9 cellular contexts compared by ENCODE assay signal in the genomic region with DNA sequence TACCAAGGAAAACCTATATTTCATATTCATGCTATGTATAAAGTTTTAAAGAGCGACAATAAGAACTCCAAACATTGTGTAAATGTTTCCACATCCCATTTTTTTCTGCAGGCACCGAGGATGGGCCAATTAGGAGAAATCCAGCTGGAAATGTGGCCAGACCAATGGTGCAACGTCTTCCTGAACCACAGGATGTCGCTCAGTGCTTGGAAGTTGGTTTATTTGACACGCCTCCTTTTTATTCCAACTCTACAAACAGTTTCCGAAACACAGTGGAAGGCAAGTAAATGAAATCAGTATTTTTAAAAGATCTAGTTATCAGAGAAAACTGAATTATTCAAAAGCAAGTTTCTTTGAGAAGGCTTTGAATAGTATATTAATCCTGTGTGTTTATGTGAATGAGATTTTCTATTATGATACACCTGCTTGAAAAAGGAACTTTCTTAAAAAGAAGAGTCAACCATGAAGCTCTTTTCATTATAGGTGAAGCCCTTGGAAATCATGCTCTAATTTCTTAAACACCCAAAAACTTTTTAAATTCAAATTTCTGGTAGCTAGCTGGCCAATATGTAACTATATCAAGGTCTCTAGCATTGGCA. TPM values are rescaled to one million over a fixed set of nuclear protein-coding genes. Genes with fewer than 3 reads are reported as not detected.
DNase-seq lines count a peak whose midpoint lies in the region; ATAC-seq and TF ChIP-seq lines count a peak whose summit lies in the region.
"Had no signal": no experiment of that assay in that cellular context is flagged by ENCODE, and none has a peak within 500 bp of the region (broad histone marks: within the 10 kb centered on the region; RNA-seq: fewer than 3 reads in every experiment).

No MANE protein-coding gene starts in this region.

- no peak overlapping the region for H3K27ac ChIP-seq in dorsolateral prefrontal cortex

- ATAC-seq in stimulated activated naive B cell treated with anti-CD40 and anti-IgM and Interleukin-4, amounts not matched to agents 10 μg/mL and 1 μg/mL and 100 μg/mL, for 72 hours (replicated peaks) = no peak
- no peak for ATAC-seq in GM21825 (IDR thresholded peaks at IDR 0.05; ENCODE audit: unreplicated experiment)

- H3K27me3 ChIP-seq in Caco-2 (replicated peaks; ENCODE audit: control insufficient read depth, insufficient read depth, low read length) (no peaks in the 10 kb centered on the region), dorsolateral prefrontal cortex (no peaks in the 10 kb centered on the region)

- H3K27ac Mint-ChIP-seq in Caco-2 (ENCODE audit: unreplicated experiment) (no peak overlapping the region), mesothelial cell of epicardium (no peak overlapping the region)
- H3K27ac Mint-ChIP-seq in stimulated activated naive B cell treated with anti-CD40 and anti-IgM and Interleukin-4, amounts not matched to agents 10 μg/mL and 1 μg/mL and 100 μg/mL, for 72 hours = no peak overlapping the region
- H3K27ac Mint-ChIP-seq: activated naive CD8-positive, alpha-beta T cell had no signal

- H3K9me3 Mint-ChIP-seq in Caco-2 (ENCODE audit: unreplicated experiment) (no peaks in the 10 kb centered on the region), mesothelial cell of epicardium (no peaks in the 10 kb centered on the region)
- peaks cover 0 to under 1% of the 10 kb centered on the region in 2 donors for H3K9me3 Mint-ChIP-seq in stimulated activated naive B cell treated with anti-CD40 and anti-IgM and Interleukin-4, amounts not matched to agents 10 μg/mL and 1 μg/mL and 100 μg/mL, for 72 hours

- intact Hi-C loops in Caco-2 (cut with micrococcal nuclease; ENCODE audit: unreplicated experiment) (no loop called here), dorsolateral prefrontal cortex (cut with DNase I) (no loop called here)

- H3K4me3 ChIP-seq in Caco-2 (ENCODE audit: low read depth, low read length) = no peak overlapping the region
- peak overlapping the region in 2 of 59 donors; percentile 7 to 10 for H3K4me3 ChIP-seq in dorsolateral prefrontal cortex

- H3K4me3 Mint-ChIP-seq in Caco-2 (ENCODE audit: unreplicated experiment) (no peak overlapping the region), mesothelial cell of epicardium (no peak overlapping the region)
- no peak overlapping the region for H3K4me3 Mint-ChIP-seq in stimulated activated naive B cell treated with anti-CD40 and anti-IgM and Interleukin-4, amounts not matched to agents 10 μg/mL and 1 μg/mL and 100 μg/mL, for 72 hours
- H3K4me3 Mint-ChIP-seq: activated naive CD8-positive, alpha-beta T cell had no signal

- H3K4me1 Mint-ChIP-seq in Caco-2 (ENCODE audit: low read depth, unreplicated experiment) = no peaks in the 10 kb centered on the region
- peaks cover 42% of the 10 kb centered on the region for H3K4me1 Mint-ChIP-seq in mesothelial cell of epicardium
- H3K4me1 Mint-ChIP-seq in stimulated activated naive B cell treated with anti-CD40 and anti-IgM and Interleukin-4, amounts not matched to agents 10 μg/mL and 1 μg/mL and 100 μg/mL, for 72 hours = no peaks in the 10 kb centered on the region

- H3K9me3 ChIP-seq in Caco-2 = no peaks in the 10 kb centered on the region

- no peaks in the 10 kb centered on the region for H3K36me3 Mint-ChIP-seq in Caco-2 (ENCODE audit: insufficient read depth, unreplicated experiment)
- no peaks in the 10 kb centered on the region for H3K36me3 Mint-ChIP-seq in mesothelial cell of epicardium
- H3K36me3 Mint-ChIP-seq in stimulated activated naive B cell treated with anti-CD40 and anti-IgM and Interleukin-4, amounts not matched to agents 10 μg/mL and 1 μg/mL and 100 μg/mL, for 72 hours = no peaks in the 10 kb centered on the region
- H3K36me3 Mint-ChIP-seq: activated naive CD8-positive, alpha-beta T cell had no signal

- POLR2A ChIA-PET in Caco-2 (lab: Charles Lee) = no interaction called here

- H3K4me1 ChIP-seq in Caco-2 = no peaks in the 10 kb centered on the region

- TF ChIP-seq CTCF in Caco-2 (IDR thresholded peaks at IDR 0.05; ENCODE audit: insufficient read depth in 1 of 2, low read depth in 1 of 2, low read length in 1 of 2, severe bottlenecking in 1 of 2, unreplicated experiment in 1 of 2) (peak in 1 of 2 experiments; percentile 33), dorsolateral prefrontal cortex (IDR thresholded peaks at IDR 0.05 in 54 of 56, conservative IDR thresholded peaks at IDR 0.05 in 2 of 56; ENCODE audit: low read depth in 1 of 56, partially characterized antibody in 56 of 56) (peak in 54 of 56 donors; percentile 29 to 79 (median 56)), mesothelial cell of epicardium (IDR thresholded peaks at IDR 0.05; ENCODE audit: unreplicated experiment) (peak; percentile 52), GM20000 (IDR thresholded peaks at IDR 0.05; ENCODE audit: extremely low read depth, missing control alignments) (no peak)

- H3K36me3 ChIP-seq in Caco-2 (ENCODE audit: control insufficient read depth, insufficient read depth, low read length) = no peaks in the 10 kb centered on the region

- H3K27me3 Mint-ChIP-seq in Caco-2 (ENCODE audit: insufficient read depth, unreplicated experiment) = no peaks in the 10 kb centered on the region
- H3K27me3 Mint-ChIP-seq in mesothelial cell of epicardium (ENCODE audit: low read depth) = no peaks in the 10 kb centered on the region
- no peaks in the 10 kb centered on the region for H3K27me3 Mint-ChIP-seq in stimulated activated naive B cell treated with anti-CD40 and anti-IgM and Interleukin-4, amounts not matched to agents 10 μg/mL and 1 μg/mL and 100 μg/mL, for 72 hours
- H3K27me3 Mint-ChIP-seq: activated naive CD8-positive, alpha-beta T cell had no signal

- DNase-seq in Caco-2 = peak; percentile 9 to 26
- peak; percentile 51 to 83 for DNase-seq in NCI-H446 (lab: John Stamatoyannopoulos, UW)
- DNase-seq in dorsolateral prefrontal cortex = peak in 6 of 10 donors; percentile 20 to 61 (median 30)
- DNase-seq in mesothelial cell of epicardium (ENCODE audit: low spot score in 2 of 2, unreplicated experiment in 2 of 2) = peak in 1 of 2 experiments; percentile 43
- no peak for DNase-seq in stimulated activated naive B cell treated with anti-CD40 and anti-IgM and Interleukin-4, amounts not matched to agents 10 μg/mL and 1 μg/mL and 100 μg/mL, for 72 hours
- no peak for DNase-seq in GM20000 (ENCODE audit: low spot score)
- no peak for DNase-seq in mesenteric fat pad (ENCODE audit: low spot score)

- CTCF ChIA-PET in Caco-2 (lab: Charles Lee) = interaction anchor here (1.0 kb wide), 1 partner anchor 18 kb away, joined by 3 read pairs; no protein-coding TSS in a partner anchor

- BruUV-seq in Caco-2 (replicated peaks; lab: Mats Ljungman, UMichigan) = no TSS peak

RNA-seq across cellular contexts. Expression of a gene that starts 9.1 kb away (rescaled TPM):
- not detected in 2 replicates for total RNA-seq in Caco-2 (2022)
- total RNA-seq in dorsolateral prefrontal cortex = 1 to 10 TPM in 105 of 120 experiments, under 1 TPM in 14, not detected in 1; 0.26 to 8.9 (median 2.7) TPM
- 0.42 to 1.0 TPM (median 0.64 TPM) in 3 replicates for total RNA-seq in mesothelial cell of epicardium
- not detected for total RNA-seq in mesenteric fat pad

Comparison
In these comparisons a context has a peak if more than half of its experiments do, and no peak if none do; other contexts are left out.
1. DNase-seq: peak in Caco-2 (2 of 2), NCI-H446 (2 of 2) and dorsolateral prefrontal cortex (6 of 10); none in stimulated activated naive B cell treated with anti-CD40 and anti-IgM and Interleukin-4, amounts not matched to agents 10 μg/mL and 1 μg/mL and 100 μg/mL, for 72 hours (single experiment), GM20000 (single experiment) and mesenteric fat pad (single experiment).